In genomic region chr5:177448244-177448950, GRCh38 we compare ENCODE assay signal across 11 cellular contexts. TPM values are rescaled to one million over a fixed set of nuclear protein-coding genes. Genes with fewer than 3 reads are reported as not detected.
DNase-seq lines count a peak whose midpoint lies in the region; ATAC-seq, FAIRE-seq and TF ChIP-seq lines count a peak whose summit lies in the region.
"Had no signal": no experiment of that assay in that cellular context is flagged by ENCODE, and none has a peak within 500 bp of the region (broad histone marks: within the 10 kb centered on the region; RNA-seq: fewer than 3 reads in every experiment).

No MANE protein-coding gene starts in this region.

- H3K36me3 ChIP-seq in BE2C (peaks cover 8% of the 10 kb centered on the region; the same call in 1 of the 2 replicates), keratinocyte (ENCODE audit: control insufficient read depth in 2 of 2, extremely low read depth in 1 of 2, insufficient read depth in 2 of 2, low read length in 2 of 2) (peaks cover 0 to 2% of the 10 kb centered on the region in 2 experiments), esophagus muscularis mucosa (no peaks in the 10 kb centered on the region), tibial artery (no peaks in the 10 kb centered on the region)

- peak overlapping the region; percentile 74 for H3K4me2 ChIP-seq in keratinocyte (ENCODE audit: control insufficient read depth, extremely low read depth, insufficient read depth, low read depth, low read length)

- ATAC-seq in HG02885 (IDR thresholded peaks at IDR 0.05; ENCODE audit: poor library complexity, unreplicated experiment) (no peak), HG03571 (IDR thresholded peaks at IDR 0.05; ENCODE audit: unreplicated experiment) (no peak)

- H3K9me3 ChIP-seq in BE2C (no peaks in the 10 kb centered on the region), keratinocyte (ENCODE audit: control insufficient read depth, low read depth, low read length) (no peaks in the 10 kb centered on the region), esophagus muscularis mucosa (no peaks in the 10 kb centered on the region), tibial artery (no peaks in the 10 kb centered on the region)

- TF ChIP-seq POLR2A in esophagus muscularis mucosa (IDR thresholded peaks at IDR 0.05; ENCODE audit: low read depth) = no peak

- intact Hi-C loops in activated T-helper 1 cell treated with anti-CD3 and anti-CD28 coated beads, Interleukin-12 subunit alpha, Interleukin-12 subunit beta, Interleukin-2, Interleukin-4 antibody, amounts not matched to agents 30 ng/mL and 10 ng/mL and 1 ng/mL, durations not matched to agents 14 hours and 24 hours and 36 hours (cut with micrococcal nuclease) = no loop called here
- intact Hi-C loops in esophagus muscularis mucosa (cut with DNase I) = no loop called here
- intact Hi-C loops in tibial artery (cut with DNase I; ENCODE audit: low total_unique reads) = no loop called here

- H3K27ac ChIP-seq in keratinocyte (ENCODE audit: control insufficient read depth, insufficient read depth, low read length) = no peak overlapping the region
- no peak overlapping the region for H3K27ac ChIP-seq in esophagus muscularis mucosa (replicated peaks in 1 of 4)
- no peak overlapping the region for H3K27ac ChIP-seq in tibial artery

- no peak for FAIRE-seq in keratinocyte (lab: Jason Lieb, UNC)

- H3K27me3 ChIP-seq in BE2C = no peaks in the 10 kb centered on the region
- H3K27me3 ChIP-seq in keratinocyte (ENCODE audit: control insufficient read depth, extremely low read depth, insufficient read depth, low read length) = no peaks in the 10 kb centered on the region
- peaks cover 0 to 70% (median 9%) of the 10 kb centered on the region in 4 donors for H3K27me3 ChIP-seq in esophagus muscularis mucosa
- H3K27me3 ChIP-seq in tibial artery = peaks cover 0 to 43% of the 10 kb centered on the region in 2 donors

- peak overlapping the region; percentile 73 for H3K4me3 Mint-ChIP-seq in activated T-helper 1 cell treated with anti-CD3 and anti-CD28 coated beads, Interleukin-12 subunit alpha, Interleukin-12 subunit beta, Interleukin-2, Interleukin-4 antibody, amounts not matched to agents 30 ng/mL and 10 ng/mL and 1 ng/mL, durations not matched to agents 14 hours and 24 hours and 36 hours

- DNase-seq in BE2C (no peak), HFF-Myc (ENCODE audit: extremely low read depth, low read depth) (no peak), keratinocyte (ENCODE audit: low read depth, low spot score) (no peak), esophagus muscularis mucosa (ENCODE audit: extremely low spot score) (no peak), tibial artery (no peak)
- no peak for DNase-seq in activated T-helper 1 cell treated with anti-CD3 and anti-CD28 coated beads, Interleukin-12 subunit alpha, Interleukin-12 subunit beta, Interleukin-2, Interleukin-4 antibody, amounts not matched to agents 30 ng/mL and 10 ng/mL and 1 ng/mL, durations not matched to agents 14 hours and 24 hours and 36 hours (ENCODE audit: low spot score)
- DNase-seq: NCI-H187 treated with DMSO at 0.1 percent for 48 hours had no signal

- no peak for TF ChIP-seq EP300 in esophagus muscularis mucosa (IDR thresholded peaks at IDR 0.05)

- TF ChIP-seq CTCF in BE2C (IDR thresholded peaks at IDR 0.05; ENCODE audit: low read depth, low read length) (no peak), HFF-Myc (IDR thresholded peaks at IDR 0.05; ENCODE audit: low read depth, low read length, missing control alignments) (no peak), keratinocyte (optimal IDR thresholded peaks at IDR 0.05 in 1 of 3, IDR thresholded peaks at IDR 0.05 in 1 of 3, conservative IDR thresholded peaks at IDR 0.05 in 1 of 3; ENCODE audit: extremely low read depth in 1 of 3, insufficient read depth in 2 of 3, low read length in 3 of 3) (no peak), esophagus muscularis mucosa (IDR thresholded peaks at IDR 0.05) (no peak), tibial artery (IDR thresholded peaks at IDR 0.05) (no peak)

- 73% methylated on average over 6 of the region's 6 CpGs for WGBS in esophagus muscularis mucosa

- H4K20me1 ChIP-seq in keratinocyte (ENCODE audit: control insufficient read depth, extremely low read depth, insufficient read depth, low read length) = no peaks in the 10 kb centered on the region

- H3K4me3 ChIP-seq in BE2C (ENCODE audit: low read depth, low read length) (peak overlapping the region; percentile 66), HFF-Myc (replicated peaks; ENCODE audit: low read depth, low read length) (peak overlapping the region; percentile 57), keratinocyte (ENCODE audit: control insufficient read depth in 2 of 3, extremely low read depth in 1 of 3, insufficient read depth in 2 of 3, low read depth in 1 of 3, low read length in 3 of 3) (peak overlapping the region in 2 of 3 experiments; percentile 23 to 45), esophagus muscularis mucosa (no peak overlapping the region), tibial artery (no peak overlapping the region)

- H3K9me3 Mint-ChIP-seq in activated T-helper 1 cell treated with anti-CD3 and anti-CD28 coated beads, Interleukin-12 subunit alpha, Interleukin-12 subunit beta, Interleukin-2, Interleukin-4 antibody, amounts not matched to agents 30 ng/mL and 10 ng/mL and 1 ng/mL, durations not matched to agents 14 hours and 24 hours and 36 hours = no peaks in the 10 kb centered on the region

- H2AFZ ChIP-seq in keratinocyte (ENCODE audit: control insufficient read depth, low read length) = no peak overlapping the region

- H3K79me2 ChIP-seq in keratinocyte (ENCODE audit: control insufficient read depth, insufficient read depth, low read length) = no peaks in the 10 kb centered on the region

- peaks cover 21% of the 10 kb centered on the region for H3K4me1 ChIP-seq in BE2C
- H3K4me1 ChIP-seq in keratinocyte (ENCODE audit: control insufficient read depth, extremely low read depth, insufficient read depth, low read length) = peaks cover 51% of the 10 kb centered on the region
- H3K4me1 ChIP-seq in esophagus muscularis mucosa = peaks cover 22 to 33% (median 30%) of the 10 kb centered on the region in 4 donors
- H3K4me1 ChIP-seq in tibial artery = peaks cover 0 to 29% (median 26%) of the 10 kb centered on the region in 4 donors

- H3K27me3 Mint-ChIP-seq in activated T-helper 1 cell treated with anti-CD3 and anti-CD28 coated beads, Interleukin-12 subunit alpha, Interleukin-12 subunit beta, Interleukin-2, Interleukin-4 antibody, amounts not matched to agents 30 ng/mL and 10 ng/mL and 1 ng/mL, durations not matched to agents 14 hours and 24 hours and 36 hours (ENCODE audit: insufficient read depth) = peaks cover 22% of the 10 kb centered on the region

- no peak overlapping the region for H3K9ac ChIP-seq in keratinocyte (ENCODE audit: control insufficient read depth, extremely low read depth, insufficient read depth, low read length)

- H3K27ac Mint-ChIP-seq in activated T-helper 1 cell treated with anti-CD3 and anti-CD28 coated beads, Interleukin-12 subunit alpha, Interleukin-12 subunit beta, Interleukin-2, Interleukin-4 antibody, amounts not matched to agents 30 ng/mL and 10 ng/mL and 1 ng/mL, durations not matched to agents 14 hours and 24 hours and 36 hours = peak overlapping the region; percentile 77

- H3K36me3 Mint-ChIP-seq in activated T-helper 1 cell treated with anti-CD3 and anti-CD28 coated beads, Interleukin-12 subunit alpha, Interleukin-12 subunit beta, Interleukin-2, Interleukin-4 antibody, amounts not matched to agents 30 ng/mL and 10 ng/mL and 1 ng/mL, durations not matched to agents 14 hours and 24 hours and 36 hours (ENCODE audit: low read depth) = peaks cover 1% of the 10 kb centered on the region

- dilution Hi-C loops in keratinocyte (cut with MboI; ENCODE audit: extremely low pct_ligation_motif_present, low sequenced_read_pairs) = no loop called here

- H3K4me1 Mint-ChIP-seq in activated T-helper 1 cell treated with anti-CD3 and anti-CD28 coated beads, Interleukin-12 subunit alpha, Interleukin-12 subunit beta, Interleukin-2, Interleukin-4 antibody, amounts not matched to agents 30 ng/mL and 10 ng/mL and 1 ng/mL, durations not matched to agents 14 hours and 24 hours and 36 hours (ENCODE audit: low read depth) = peaks cover 30% of the 10 kb centered on the region

- H3K9me1 ChIP-seq in keratinocyte (ENCODE audit: control insufficient read depth, extremely low read depth, insufficient read depth, low read length) = no peaks in the 10 kb centered on the region

RNA-seq across cellular contexts. Expression of gene PRR7, which starts 1.8 kb away (rescaled TPM):
- 84.9 TPM for polyA plus RNA-seq in BE2C (2012; ENCODE audit: insufficient read depth, insufficient read length, low read depth)
- total RNA-seq in activated T-helper 1 cell treated with anti-CD3 and anti-CD28 coated beads, Interleukin-12 subunit alpha, Interleukin-12 subunit beta, Interleukin-2, Interleukin-4 antibody, amounts not matched to agents 30 ng/mL and 10 ng/mL and 1 ng/mL, durations not matched to agents 14 hours and 24 hours and 36 hours = 10.3 and 11.2 TPM in 2 replicates
- polyA plus RNA-seq in keratinocyte = 1.1 to 4.7 TPM (median 4.3 TPM) in 3 replicates
- 0.69 TPM for polyA plus RNA-seq in keratinocyte (2011; ENCODE audit: low read depth)
- 2.2 and 14.0 TPM in 2 replicates for polyA plus RNA-seq in keratinocyte (2011; cell fraction: cytosol; rRNA removed)
- polyA plus RNA-seq in keratinocyte (2011; cell fraction: nucleus; rRNA removed) = 2.8 and 7.2 TPM in 2 replicates
- polyA plus RNA-seq in keratinocyte (2012; ENCODE audit: low replicate concordance) = 2.0 and 7.7 TPM in 2 replicates
- polyA minus RNA-seq in keratinocyte = 0.32 to 2.3 TPM (median 0.40 TPM) in 3 replicates
- 14.4 TPM for polyA minus RNA-seq in keratinocyte (2011; cell fraction: cytosol; rRNA and poly(A)+ RNA removed)
- 2.2 and 3.4 TPM in 2 replicates for polyA minus RNA-seq in keratinocyte (2011; cell fraction: nucleus; rRNA and poly(A)+ RNA removed)
- total RNA-seq in esophagus muscularis mucosa = 1 to 10 TPM in 2 of 4 donors, under 1 TPM in 2; 0.42 to 2.5 (median 1.6) TPM

RNA-seq across cellular contexts. Expression of gene GRK6, which starts 21.9 kb away (rescaled TPM):
- 58.6 TPM for polyA plus RNA-seq in BE2C (2012; ENCODE audit: insufficient read depth, insufficient read length, low read depth)
- 122 and 132 TPM in 2 replicates for total RNA-seq in activated T-helper 1 cell treated with anti-CD3 and anti-CD28 coated beads, Interleukin-12 subunit alpha, Interleukin-12 subunit beta, Interleukin-2, Interleukin-4 antibody, amounts not matched to agents 30 ng/mL and 10 ng/mL and 1 ng/mL, durations not matched to agents 14 hours and 24 hours and 36 hours
- 23.4 to 38.5 TPM (median 29.9 TPM) in 3 replicates for polyA plus RNA-seq in keratinocyte
- 8.5 TPM for polyA plus RNA-seq in keratinocyte (2011; ENCODE audit: low read depth)
- polyA plus RNA-seq in keratinocyte (2011; cell fraction: cytosol; rRNA removed) = 17.7 and 37.1 TPM in 2 replicates
- polyA plus RNA-seq in keratinocyte (2011; cell fraction: nucleus; rRNA removed) = 20.6 and 22.3 TPM in 2 replicates
- 12.6 and 45.5 TPM in 2 replicates for polyA plus RNA-seq in keratinocyte (2012; ENCODE audit: low replicate concordance)
- polyA minus RNA-seq in keratinocyte = 20.8 to 36.8 TPM (median 32.9 TPM) in 3 replicates
- 50.6 TPM for polyA minus RNA-seq in keratinocyte (2011; cell fraction: cytosol; rRNA and poly(A)+ RNA removed)
- polyA minus RNA-seq in keratinocyte (2011; cell fraction: nucleus; rRNA and poly(A)+ RNA removed) = 13.2 and 19.5 TPM in 2 replicates
- 10 to 100 TPM; 29.1 to 44.7 (median 36.3) TPM for total RNA-seq in esophagus muscularis mucosa

RNA-seq across cellular contexts. Expression of gene DBN1, which starts 25.0 kb away (rescaled TPM):
- 454 TPM for polyA plus RNA-seq in BE2C (2012; ENCODE audit: insufficient read depth, insufficient read length, low read depth)
- total RNA-seq in activated T-helper 1 cell treated with anti-CD3 and anti-CD28 coated beads, Interleukin-12 subunit alpha, Interleukin-12 subunit beta, Interleukin-2, Interleukin-4 antibody, amounts not matched to agents 30 ng/mL and 10 ng/mL and 1 ng/mL, durations not matched to agents 14 hours and 24 hours and 36 hours = 13.1 and 14.4 TPM in 2 replicates
- 57.2 to 73.4 TPM (median 59.4 TPM) in 3 replicates for polyA plus RNA-seq in keratinocyte
- 72.5 TPM for polyA plus RNA-seq in keratinocyte (2011; ENCODE audit: low read depth)
- 22.6 and 62.3 TPM in 2 replicates for polyA plus RNA-seq in keratinocyte (2011; cell fraction: cytosol; rRNA removed)
- polyA plus RNA-seq in keratinocyte (2011; cell fraction: nucleus; rRNA removed) = 107 and 138 TPM in 2 replicates
- polyA plus RNA-seq in keratinocyte (2012; ENCODE audit: low replicate concordance) = 24.6 and 97.5 TPM in 2 replicates
- 54.7 to 116 TPM (median 75.6 TPM) in 3 replicates for polyA minus RNA-seq in keratinocyte
- 127 TPM for polyA minus RNA-seq in keratinocyte (2011; cell fraction: cytosol; rRNA and poly(A)+ RNA removed)
- polyA minus RNA-seq in keratinocyte (2011; cell fraction: nucleus; rRNA and poly(A)+ RNA removed) = 50.9 and 67.5 TPM in 2 replicates
- 100 to 1,000 TPM in 3 of 4 donors, 10 to 100 TPM in 1; 92.2 to 160 (median 130) TPM for total RNA-seq in esophagus muscularis mucosa

RNA-seq across cellular contexts. Expression of gene F12, which starts 39.0 kb away (rescaled TPM):
- 68.2 TPM for polyA plus RNA-seq in BE2C (2012; ENCODE audit: insufficient read depth, insufficient read length, low read depth)
- total RNA-seq in activated T-helper 1 cell treated with anti-CD3 and anti-CD28 coated beads, Interleukin-12 subunit alpha, Interleukin-12 subunit beta, Interleukin-2, Interleukin-4 antibody, amounts not matched to agents 30 ng/mL and 10 ng/mL and 1 ng/mL, durations not matched to agents 14 hours and 24 hours and 36 hours = 1.3 and 2.2 TPM in 2 replicates
- polyA plus RNA-seq in keratinocyte = 6.0 to 11.2 TPM (median 7.7 TPM) in 3 replicates
- 2.1 TPM for polyA plus RNA-seq in keratinocyte (2011; ENCODE audit: low read depth)
- polyA plus RNA-seq in keratinocyte (2011; cell fraction: cytosol; rRNA removed) = 6.1 and 18.8 TPM in 2 replicates
- polyA plus RNA-seq in keratinocyte (2011; cell fraction: nucleus; rRNA removed) = 5.3 and 8.8 TPM in 2 replicates
- polyA plus RNA-seq in keratinocyte (2012; ENCODE audit: low replicate concordance) = 13.5 and 15.7 TPM in 2 replicates
- 2.7 to 6.3 TPM (median 2.9 TPM) in 3 replicates for polyA minus RNA-seq in keratinocyte
- polyA minus RNA-seq in keratinocyte (2011; cell fraction: cytosol; rRNA and poly(A)+ RNA removed) = 20.7 TPM
- polyA minus RNA-seq in keratinocyte (2011; cell fraction: nucleus; rRNA and poly(A)+ RNA removed) = 3.8 and 4.1 TPM in 2 replicates
- under 1 TPM in 1 of 4 donors, not detected in 3; 0.17 TPM for total RNA-seq in esophagus muscularis mucosa

RNA-seq across cellular contexts. Expression of gene PFN3, which starts 47.9 kb away (rescaled TPM):
- not detected for polyA plus RNA-seq in BE2C (2012; ENCODE audit: insufficient read depth, insufficient read length, low read depth)
- total RNA-seq in activated T-helper 1 cell treated with anti-CD3 and anti-CD28 coated beads, Interleukin-12 subunit alpha, Interleukin-12 subunit beta, Interleukin-2, Interleukin-4 antibody, amounts not matched to agents 30 ng/mL and 10 ng/mL and 1 ng/mL, durations not matched to agents 14 hours and 24 hours and 36 hours = not detected in 2 replicates
- polyA plus RNA-seq in keratinocyte = not detected in 3 replicates
- polyA plus RNA-seq in keratinocyte (2011; ENCODE audit: low read depth) = not detected
- polyA plus RNA-seq in keratinocyte (2011; cell fraction: cytosol; rRNA removed) = not detected in 2 replicates
- not detected in 2 replicates for polyA plus RNA-seq in keratinocyte (2011; cell fraction: nucleus; rRNA removed)
- polyA plus RNA-seq in keratinocyte (2012; ENCODE audit: low replicate concordance) = not detected in 2 replicates
- polyA minus RNA-seq in keratinocyte = not detected in 3 replicates
- not detected for polyA minus RNA-seq in keratinocyte (2011; cell fraction: cytosol; rRNA and poly(A)+ RNA removed)
- not detected in 2 replicates for polyA minus RNA-seq in keratinocyte (2011; cell fraction: nucleus; rRNA and poly(A)+ RNA removed)
- total RNA-seq in esophagus muscularis mucosa = not detected
- total RNA-seq: mononuclear cell, SK-MEL-5 had no signal

Comparison
In these comparisons a context has a peak if more than half of its experiments do, and no peak if none do; other contexts are left out.
1. H3K4me3 ChIP-seq: peak in BE2C (single experiment), HFF-Myc (single experiment) and keratinocyte (2 of 3); none in esophagus muscularis mucosa (0 of 4) and tibial artery (0 of 2).